Comparison of ENCODE assay signal across 8 cellular contexts in the genomic region with DNA sequence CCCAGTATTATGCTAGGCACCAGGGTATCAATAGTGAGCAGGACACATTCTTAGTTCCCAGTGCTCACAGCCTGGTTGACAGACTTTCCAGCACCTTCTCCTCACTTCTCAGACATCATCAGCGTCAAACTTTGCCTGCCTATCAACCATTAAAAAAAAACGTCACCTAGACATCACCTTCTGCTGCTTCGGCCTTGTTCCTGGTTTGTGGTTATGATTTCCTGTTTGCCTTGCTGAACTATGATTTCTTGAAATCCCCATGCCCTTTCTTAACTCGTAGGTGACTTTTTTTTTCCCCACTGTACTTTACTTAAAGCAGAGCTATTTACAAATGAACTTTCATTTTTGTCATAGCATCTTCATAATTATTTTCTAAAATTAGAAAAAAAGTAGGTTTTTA.
DNase-seq lines count a peak whose midpoint lies in the region; ATAC-seq and TF ChIP-seq lines count a peak whose summit lies in the region.

No MANE protein-coding gene starts in this region.

- no peaks in the 10 kb centered on the region for H3K9me3 ChIP-seq in osteoblast (ENCODE audit: low read depth, low read length)

- POLR2A ChIA-PET in activated CD4-positive, alpha-beta T cell treated with anti-CD3 and anti-CD28 coated beads, Interleukin-2, amount 10 ng/mL, durations not matched to agents 7 days and 5 days (lab: Charles Lee), result interaction anchor here (0.8 to 1.3 kb wide), 2 partner anchors 60 to 62 kb away, joined by 3 to 12 read pairs; partner anchors contain the start of gene NABP1

- peak; percentile 95 for ATAC-seq in HG03196 (IDR thresholded peaks at IDR 0.05; ENCODE audit: unreplicated experiment)

- peaks cover 6% of the 10 kb centered on the region for H3K9me3 Mint-ChIP-seq in activated CD4-positive, alpha-beta T cell treated with anti-CD3 and anti-CD28 coated beads, Interleukin-2, amount 10 ng/mL, durations not matched to agents 7 days and 5 days

- peak; percentile 19 for DNase-seq in activated T-cell treated with anti-CD3 and anti-CD28 coated beads for 1 hour (ENCODE audit: low read depth)
- no peak for DNase-seq in activated T-cell treated with anti-CD3 and anti-CD28 coated beads, Interleukin-2, amount 50 U/mL, for 1 hour
- DNase-seq in activated CD4-positive, alpha-beta T cell treated with anti-CD3 and anti-CD28 coated beads, Interleukin-2, amount 10 ng/mL, durations not matched to agents 7 days and 5 days, result peak; percentile 68
- no peak for DNase-seq in osteoblast (ENCODE audit: insufficient read length, low spot score, missing footprints)
- no peak for DNase-seq in NCI-H524 treated with DMSO at 0.1 percent for 48 hours (lab: John Stamatoyannopoulos, UW)
- DNase-seq in NCI-H2029 treated with DMSO at 0.1 percent for 48 hours (lab: John Stamatoyannopoulos, UW), result no peak
- no peak for DNase-seq in NCI-H2107 treated with DMSO at 0.1 percent for 48 hours (lab: John Stamatoyannopoulos, UW; ENCODE audit: unreplicated experiment)

- H3K4me1 Mint-ChIP-seq in activated CD4-positive, alpha-beta T cell treated with anti-CD3 and anti-CD28 coated beads, Interleukin-2, amount 10 ng/mL, durations not matched to agents 7 days and 5 days, result peaks cover 44% of the 10 kb centered on the region

- H3K4me2 ChIP-seq in osteoblast (ENCODE audit: insufficient read depth, low read length), result no peak overlapping the region

- peak overlapping the region; percentile 0 for H3K4me3 Mint-ChIP-seq in activated CD4-positive, alpha-beta T cell treated with anti-CD3 and anti-CD28 coated beads, Interleukin-2, amount 10 ng/mL, durations not matched to agents 7 days and 5 days

- peaks cover 3% of the 10 kb centered on the region for H3K27me3 Mint-ChIP-seq in activated CD4-positive, alpha-beta T cell treated with anti-CD3 and anti-CD28 coated beads, Interleukin-2, amount 10 ng/mL, durations not matched to agents 7 days and 5 days

- H3K27ac Mint-ChIP-seq in activated CD4-positive, alpha-beta T cell treated with anti-CD3 and anti-CD28 coated beads, Interleukin-2, amount 10 ng/mL, durations not matched to agents 7 days and 5 days, result peak overlapping the region; percentile 83

- H3K36me3 Mint-ChIP-seq in activated CD4-positive, alpha-beta T cell treated with anti-CD3 and anti-CD28 coated beads, Interleukin-2, amount 10 ng/mL, durations not matched to agents 7 days and 5 days (ENCODE audit: low read depth), result peaks cover 6% of the 10 kb centered on the region

- peak overlapping the region; percentile 71 for H2AFZ ChIP-seq in osteoblast (ENCODE audit: low read length)

- no peaks in the 10 kb centered on the region for H3K36me3 ChIP-seq in osteoblast (ENCODE audit: insufficient read depth, low read length)

- no peaks in the 10 kb centered on the region for H3K79me2 ChIP-seq in osteoblast (ENCODE audit: insufficient read depth, low read length)

- no peak overlapping the region for H3K4me3 ChIP-seq in osteoblast (ENCODE audit: insufficient read depth, low read length)

- H3K27me3 ChIP-seq in osteoblast (ENCODE audit: insufficient read depth, low read length), result no peaks in the 10 kb centered on the region

- TF ChIP-seq CTCF in osteoblast (IDR thresholded peaks at IDR 0.05; ENCODE audit: extremely low read depth, low read depth, low read length), result no peak

- peak overlapping the region; percentile 26 for H3K27ac ChIP-seq in osteoblast (ENCODE audit: low read depth, low read length)

- peaks cover 17% of the 10 kb centered on the region for H3K4me1 ChIP-seq in osteoblast (ENCODE audit: insufficient read depth, low read length)

- H4K20me1 ChIP-seq in osteoblast (ENCODE audit: insufficient read depth, low read length), result no peaks in the 10 kb centered on the region

- CTCF ChIA-PET in activated CD4-positive, alpha-beta T cell treated with anti-CD3 and anti-CD28 coated beads, Interleukin-2, amount 10 ng/mL, durations not matched to agents 7 days and 5 days (lab: Charles Lee), result interaction anchor here (0.6 to 2.4 kb wide), 8 partner anchors 10 to 69 kb away, joined by 3 to 13 read pairs (median 4); no protein-coding TSS in a partner anchor

Comparison
In these comparisons a context has a peak if more than half of its experiments do, and no peak if none do; other contexts are left out.
1. DNase-seq: peak in activated T-cell treated with anti-CD3 and anti-CD28 coated beads for 1 hour (single experiment) and activated CD4-positive, alpha-beta T cell treated with anti-CD3 and anti-CD28 coated beads, Interleukin-2, amount 10 ng/mL, durations not matched to agents 7 days and 5 days (single experiment); none in activated T-cell treated with anti-CD3 and anti-CD28 coated beads, Interleukin-2, amount 50 U/mL, for 1 hour (single experiment), osteoblast (single experiment), NCI-H524 treated with DMSO at 0.1 percent for 48 hours (single experiment), NCI-H2029 treated with DMSO at 0.1 percent for 48 hours (single experiment) and NCI-H2107 treated with DMSO at 0.1 percent for 48 hours (single experiment).